ENCODE assay signal across 13 cellular contexts in genomic region chr3:123678108-123678511, GRCh38.
A peak's percentile ranks its signal among the peaks of the same experiment; 100 is the strongest.
DNase-seq lines count a peak whose midpoint lies in the region; ATAC-seq, FAIRE-seq and TF ChIP-seq lines count a peak whose summit lies in the region.
"Had no signal": no experiment of that assay in that cellular context is flagged by ENCODE, and none has a peak within 500 bp of the region (broad histone marks: within the 10 kb centered on the region; RNA-seq: fewer than 3 reads in every experiment).

No MANE protein-coding gene starts in this region.

- H2AK5ac ChIP-seq in H1 (ENCODE audit: low read depth, low read length), result no peak overlapping the region

- no peak overlapping the region for H3K18ac ChIP-seq in H1 (ENCODE audit: extremely low read depth, low read length)

- no peak overlapping the region for H3K23ac ChIP-seq in H1 (ENCODE audit: insufficient read length)

- no peak overlapping the region for H3K4ac ChIP-seq in H1 (replicated peaks; ENCODE audit: insufficient read length, low read depth, low read length)

- no peak overlapping the region for H2BK5ac ChIP-seq in H1 (ENCODE audit: low read depth, low read length)

- no peak for ATAC-seq in activated CD4-positive, CD25-positive, alpha-beta regulatory T cell treated with anti-CD3 and anti-CD28 coated beads, Interleukin-2, amount 50 U/mL, for 24 hours
- ATAC-seq: HepG2, T-cell had no signal

- no peak overlapping the region for H3K27ac ChIP-seq in H1 (ENCODE audit: low read depth, low read length)
- peak overlapping the region in 1 of 2 donors; percentile 7 for H3K27ac ChIP-seq in ovary
- H3K27ac ChIP-seq: psoas muscle had no signal

- POLR2A ChIA-PET in H1 (lab: Charles Lee; ENCODE audit: partially characterized antibody), result no interaction called here

- no peak for TF ChIP-seq RAD21 in H1 (IDR thresholded peaks at IDR 0.05 in 1 of 2, conservative IDR thresholded peaks at IDR 0.05 in 1 of 2; ENCODE audit: low read depth in 2 of 2, low read length in 2 of 2)

- H3K9me3 ChIP-seq in H1 (ENCODE audit: insufficient read depth in 2 of 2, low read depth in 1 of 2, low read length in 1 of 2) (no peaks in the 10 kb centered on the region), ovary (no peaks in the 10 kb centered on the region)
- H3K9me3 ChIP-seq: psoas muscle had no signal

- no peaks in the 10 kb centered on the region for H3K79me1 ChIP-seq in H1 (ENCODE audit: low read depth, low read length)

- H2BK15ac ChIP-seq in H1 (ENCODE audit: low read length), result no peak overlapping the region

- no peak for TF ChIP-seq POLR2A in H1 (IDR thresholded peaks at IDR 0.05; ENCODE audit: control extremely low read depth in 1 of 2, low read depth in 2 of 2, low read length in 2 of 2)
- no peak for TF ChIP-seq POLR2A in ovary (IDR thresholded peaks at IDR 0.05)

- peak overlapping the region; percentile 84; the same call in 1 of the 2 replicates for H4K8ac ChIP-seq in H1 (ENCODE audit: extremely low read depth, insufficient read depth, low read length)

- no peak overlapping the region for H3K56ac ChIP-seq in H1 (replicated peaks; ENCODE audit: insufficient read length, low read depth, low read length)

- TF ChIP-seq CTCF in H1 (IDR thresholded peaks at IDR 0.05; ENCODE audit: control extremely low read depth in 1 of 3, insufficient read depth in 1 of 3, low read depth in 1 of 3, low read length in 3 of 3), result no peak
- no peak for TF ChIP-seq CTCF in ovary (IDR thresholded peaks at IDR 0.05)

- no peaks in the 10 kb centered on the region for H4K20me1 ChIP-seq in H1 (replicated peaks in 1 of 2; ENCODE audit: control insufficient read depth in 1 of 2, insufficient read depth in 2 of 2, low read length in 2 of 2)

- H4K91ac ChIP-seq in H1 (replicated peaks; ENCODE audit: insufficient read length, low read length), result no peak overlapping the region

- no peak overlapping the region for H3K9ac ChIP-seq in H1 (replicated peaks in 1 of 4; ENCODE audit: extremely low read depth in 1 of 4, low read depth in 3 of 4, low read length in 3 of 4)

- CTCF ChIA-PET in H1 (lab: Charles Lee; ENCODE audit: partially characterized antibody), result interaction anchor here (0.6 to 51.6 kb wide), 2 partner anchors 25 to 72 kb away, joined by 3 to 1463 read pairs; no protein-coding TSS in a partner anchor

- H4K5ac ChIP-seq in H1 (ENCODE audit: insufficient read length, low read depth, low read length), result no peak overlapping the region

- no peaks in the 10 kb centered on the region; the same call in 1 of the 2 replicates for H3K23me2 ChIP-seq in H1 (ENCODE audit: low read depth, low read length)

- no peaks in the 10 kb centered on the region for H3K79me2 ChIP-seq in H1 (ENCODE audit: control insufficient read depth in 1 of 2, insufficient read depth in 2 of 2, low read length in 2 of 2)

- H3K4me1 ChIP-seq in H1 (replicated peaks in 1 of 4; ENCODE audit: control insufficient read depth in 3 of 4, insufficient read depth in 4 of 4, low read length in 3 of 4), result peaks cover 0 to 4% (median 1%) of the 10 kb centered on the region in 4 experiments; a peak in 1 of 7 replicates
- peaks cover 19% of the 10 kb centered on the region for H3K4me1 ChIP-seq in ovary (ENCODE audit: insufficient read depth)
- H3K4me1 ChIP-seq: psoas muscle had no signal

- no peaks in the 10 kb centered on the region for H3K27me3 ChIP-seq in H1 (replicated peaks in 1 of 4; ENCODE audit: control insufficient read depth in 3 of 4, extremely low read depth in 1 of 4, insufficient read depth in 3 of 4, low read length in 3 of 4)
- H3K27me3 ChIP-seq in ovary, result no peaks in the 10 kb centered on the region

- no peak overlapping the region for H2BK12ac ChIP-seq in H1 (ENCODE audit: low read depth, low read length)

- FAIRE-seq in H1 (lab: Jason Lieb, UNC), result no peak
- FAIRE-seq: HepG2 had no signal

- DNase-seq in DMS79 treated with DMSO at 0.1 percent for 48 hours (lab: John Stamatoyannopoulos, UW) (peak; percentile 51), M059J (ENCODE audit: low read depth) (peak; percentile 98), H1 (ENCODE audit: low read depth in 1 of 2, low spot score in 2 of 2) (no peak), ovary (peak in 3 of 5 donors; percentile 43 to 52 (median 49)), NK-92 (lab: John Stamatoyannopoulos, UW; ENCODE audit: unreplicated experiment) (no peak), 8988T (no peak), middle frontal gyrus (ENCODE audit: extremely low spot score, low spot score) (no peak)
- DNase-seq: cortex of kidney, DND-41, psoas muscle, T-cell had no signal

- peaks cover 0 to 3% (median 0%) of the 10 kb centered on the region in 4 experiments; a peak in 1 of 8 replicates for H3K36me3 ChIP-seq in H1 (ENCODE audit: control insufficient read depth in 2 of 4, insufficient read depth in 4 of 4, low read length in 3 of 4)
- no peaks in the 10 kb centered on the region for H3K36me3 ChIP-seq in ovary

- WGBS in H1 (ENCODE audit: extremely low coverage in 1 of 2, insufficient coverage in 1 of 2, insufficient read length in 1 of 2, insufficient replicate concordance in 2 of 2, low coverage in 1 of 2, low lambda C conversion rate in 2 of 2, missing lambda C conversion rate in 1 of 2), 2 experiments, result 88 to 100% methylated on average over 2 to 8 of the region's 8 CpGs
- 8 to 12% (median 9%) methylated on average over 8 of the region's 8 CpGs for WGBS in ovary, 3 donors

- no peak overlapping the region for H2AFZ ChIP-seq in H1 (ENCODE audit: low read length)

- H3K14ac ChIP-seq in H1 (ENCODE audit: insufficient read length), result no peak overlapping the region

- H3K4me3 ChIP-seq in H1 (ENCODE audit: extremely low read depth in 1 of 4, insufficient read depth in 2 of 4, low read depth in 3 of 4, low read length in 4 of 4), result no peak overlapping the region
- no peak overlapping the region for H3K4me3 ChIP-seq in ovary
- H3K4me3 ChIP-seq: psoas muscle had no signal

- H3K4me2 ChIP-seq in H1 (ENCODE audit: insufficient read depth in 1 of 2, low read depth in 2 of 2, low read length in 2 of 2), result no peak overlapping the region

- no peak overlapping the region for H2BK120ac ChIP-seq in H1 (replicated peaks; ENCODE audit: low read depth, low read length)

- TF ChIP-seq EP300 in H1 (IDR thresholded peaks at IDR 0.05; ENCODE audit: borderline replicate concordance in 1 of 2, low read depth in 2 of 2, low read length in 2 of 2), result no peak
- no peak for TF ChIP-seq EP300 in ovary (IDR thresholded peaks at IDR 0.05)

- intact Hi-C loops in ovary (cut with DNase I), result no loop called here

- H2BK20ac ChIP-seq in H1 (ENCODE audit: low read length), result no peak overlapping the region

TF ChIP-seq in H1, 55 proteins besides CTCF, POLR2A, EP300 and RAD21:
- TF ChIP-seq TBP (IDR thresholded peaks at IDR 0.05; ENCODE audit: low read depth, low read length) (no peak), BRCA1 (IDR thresholded peaks at IDR 0.05; ENCODE audit: low read depth, low read length) (no peak), SP4 (IDR thresholded peaks at IDR 0.05; ENCODE audit: low read length) (no peak), EZH2 (IDR thresholded peaks at IDR 0.05; ENCODE audit: low read depth, low read length, severe bottlenecking) (no peak), POU5F1 (IDR thresholded peaks at IDR 0.05; ENCODE audit: low read depth, low read length) (no peak), BACH1 (IDR thresholded peaks at IDR 0.05; ENCODE audit: low read length) (no peak), KDM4A (IDR thresholded peaks at IDR 0.05; ENCODE audit: low read depth, low read length, severe bottlenecking) (no peak), RXRA (IDR thresholded peaks at IDR 0.05; ENCODE audit: insufficient read depth, low read depth, low read length) (no peak), TEAD4 (IDR thresholded peaks at IDR 0.05; ENCODE audit: low read depth, low read length) (no peak), SUZ12 (IDR thresholded peaks at IDR 0.05; ENCODE audit: low read length) (no peak)

Comparison
In these comparisons a context has a peak if more than half of its experiments do, and no peak if none do; other contexts are left out.
1. DNase-seq: peak in DMS79 treated with DMSO at 0.1 percent for 48 hours (single experiment), M059J (single experiment) and ovary (3 of 5); none in H1 (0 of 2), NK-92 (single experiment), 8988T (single experiment) and middle frontal gyrus (single experiment).